Comparison of ENCODE assay signal across 1 cellular context in genomic region chr16:2468142-2468724, GRCh38.
TF ChIP-seq lines count a peak whose summit lies in the region.

No MANE protein-coding gene starts in this region.

TF ChIP-seq in HEK293, 187 proteins besides CTCF, POLR2A, EP300 and RAD21 (continued from another document and continues in another):
- no peak for TF ChIP-seq ZNF138 (tag by site-specific recombination; IDR thresholded peaks at IDR 0.05; ENCODE audit: borderline replicate concordance)
- TF ChIP-seq ZNF645 (tag by site-specific recombination; IDR thresholded peaks at IDR 0.05) = no peak
- TF ChIP-seq ZNF701 (tag by site-specific recombination; IDR thresholded peaks at IDR 0.05) = no peak
- no peak for TF ChIP-seq ZNF202 (tag by site-specific recombination; IDR thresholded peaks at IDR 0.05; ENCODE audit: borderline replicate concordance)
- no peak for TF ChIP-seq ZNF133 (tag by site-specific recombination; IDR thresholded peaks at IDR 0.05)
- TF ChIP-seq ZNF843 (tag by site-specific recombination; IDR thresholded peaks at IDR 0.05) = no peak
- no peak for TF ChIP-seq ZBTB21 (tag by site-specific recombination; IDR thresholded peaks at IDR 0.05)
- peak; percentile 34; the same call in 1 of the 2 replicates for TF ChIP-seq ZNF449 (tag by site-specific recombination; IDR thresholded peaks at IDR 0.05)
- no peak for TF ChIP-seq ZNF426 (tag by site-specific recombination; IDR thresholded peaks at IDR 0.05)
- TF ChIP-seq BCL11A (tag by site-specific recombination; IDR thresholded peaks at IDR 0.05; ENCODE audit: low read depth) = no peak
- no peak for TF ChIP-seq ZNF785 (tag by site-specific recombination; IDR thresholded peaks at IDR 0.05)
- peak; percentile 97 for TF ChIP-seq ZBTB17 (tag by site-specific recombination; IDR thresholded peaks at IDR 0.05)
- TF ChIP-seq, protein P1, sequence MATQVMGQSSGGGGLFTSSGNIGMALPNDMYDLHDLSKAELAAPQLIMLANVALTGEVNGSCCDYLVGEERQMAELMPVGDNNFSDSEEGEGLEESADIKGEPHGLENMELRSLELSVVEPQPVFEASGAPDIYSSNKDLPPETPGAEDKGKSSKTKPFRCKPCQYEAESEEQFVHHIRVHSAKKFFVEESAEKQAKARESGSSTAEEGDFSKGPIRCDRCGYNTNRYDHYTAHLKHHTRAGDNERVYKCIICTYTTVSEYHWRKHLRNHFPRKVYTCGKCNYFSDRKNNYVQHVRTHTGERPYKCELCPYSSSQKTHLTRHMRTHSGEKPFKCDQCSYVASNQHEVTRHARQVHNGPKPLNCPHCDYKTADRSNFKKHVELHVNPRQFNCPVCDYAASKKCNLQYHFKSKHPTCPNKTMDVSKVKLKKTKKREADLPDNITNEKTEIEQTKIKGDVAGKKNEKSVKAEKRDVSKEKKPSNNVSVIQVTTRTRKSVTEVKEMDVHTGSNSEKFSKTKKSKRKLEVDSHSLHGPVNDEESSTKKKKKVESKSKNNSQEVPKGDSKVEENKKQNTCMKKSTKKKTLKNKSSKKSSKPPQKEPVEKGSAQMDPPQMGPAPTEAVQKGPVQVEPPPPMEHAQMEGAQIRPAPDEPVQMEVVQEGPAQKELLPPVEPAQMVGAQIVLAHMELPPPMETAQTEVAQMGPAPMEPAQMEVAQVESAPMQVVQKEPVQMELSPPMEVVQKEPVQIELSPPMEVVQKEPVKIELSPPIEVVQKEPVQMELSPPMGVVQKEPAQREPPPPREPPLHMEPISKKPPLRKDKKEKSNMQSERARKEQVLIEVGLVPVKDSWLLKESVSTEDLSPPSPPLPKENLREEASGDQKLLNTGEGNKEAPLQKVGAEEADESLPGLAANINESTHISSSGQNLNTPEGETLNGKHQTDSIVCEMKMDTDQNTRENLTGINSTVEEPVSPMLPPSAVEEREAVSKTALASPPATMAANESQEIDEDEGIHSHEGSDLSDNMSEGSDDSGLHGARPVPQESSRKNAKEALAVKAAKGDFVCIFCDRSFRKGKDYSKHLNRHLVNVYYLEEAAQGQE (tag by site-specific recombination; IDR thresholded peaks at IDR 0.05) = no peak
- no peak for TF ChIP-seq ZNF521 (tag by site-specific recombination; IDR thresholded peaks at IDR 0.05)
- no peak for TF ChIP-seq GLIS1 (tag by site-specific recombination; IDR thresholded peaks at IDR 0.05)
- TF ChIP-seq ZSCAN23 (tag by site-specific recombination; IDR thresholded peaks at IDR 0.05) = no peak
- no peak for TF ChIP-seq PRDM1 (tag by site-specific recombination; IDR thresholded peaks at IDR 0.05)
- TF ChIP-seq ZNF174 (tag by site-specific recombination; IDR thresholded peaks at IDR 0.05) = no peak
- no peak for TF ChIP-seq ZNF548 (tag by site-specific recombination; IDR thresholded peaks at IDR 0.05)
- TF ChIP-seq ZNF157 (tag by site-specific recombination; IDR thresholded peaks at IDR 0.05) = no peak
- TF ChIP-seq OVOL3 (tag by site-specific recombination; IDR thresholded peaks at IDR 0.05) = no peak
- no peak for TF ChIP-seq ZNF544 (tag by site-specific recombination; IDR thresholded peaks at IDR 0.05)
- no peak for TF ChIP-seq ZNF114 (tag by site-specific recombination; IDR thresholded peaks at IDR 0.05)
- 0 out of 2 replicates have a peak, but pooled peaks have one; percentile 9 for TF ChIP-seq ZNF121 (tag by site-specific recombination; IDR thresholded peaks at IDR 0.05)
- no peak for TF ChIP-seq ZNF639 (tag by site-specific recombination; IDR thresholded peaks at IDR 0.05)
- TF ChIP-seq, protein P2, sequence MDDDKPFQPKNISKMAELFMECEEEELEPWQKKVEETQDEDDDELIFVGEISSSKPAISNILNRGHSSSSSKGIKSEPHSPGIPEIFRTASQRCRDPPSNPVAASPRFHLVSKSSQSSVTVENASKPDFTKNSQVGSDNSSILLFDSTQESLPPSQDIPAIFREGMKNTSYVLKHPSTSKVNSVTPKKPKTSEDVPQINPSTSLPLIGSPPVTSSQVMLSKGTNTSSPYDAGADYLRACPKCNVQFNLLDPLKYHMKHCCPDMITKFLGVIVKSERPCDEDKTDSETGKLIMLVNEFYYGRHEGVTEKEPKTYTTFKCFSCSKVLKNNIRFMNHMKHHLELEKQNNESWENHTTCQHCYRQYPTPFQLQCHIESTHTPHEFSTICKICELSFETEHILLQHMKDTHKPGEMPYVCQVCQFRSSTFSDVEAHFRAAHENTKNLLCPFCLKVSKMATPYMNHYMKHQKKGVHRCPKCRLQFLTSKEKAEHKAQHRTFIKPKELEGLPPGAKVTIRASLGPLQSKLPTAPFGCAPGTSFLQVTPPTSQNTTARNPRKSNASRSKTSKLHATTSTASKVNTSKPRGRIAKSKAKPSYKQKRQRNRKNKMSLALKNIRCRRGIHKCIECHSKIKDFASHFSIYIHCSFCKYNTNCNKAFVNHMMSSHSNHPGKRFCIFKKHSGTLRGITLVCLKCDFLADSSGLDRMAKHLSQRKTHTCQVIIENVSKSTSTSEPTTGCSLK (tag by site-specific recombination; IDR thresholded peaks at IDR 0.05) = no peak
- TF ChIP-seq ZNF433 (tag by site-specific recombination; IDR thresholded peaks at IDR 0.05; ENCODE audit: low read depth) = no peak
- TF ChIP-seq ZNF623 (tag by site-specific recombination; IDR thresholded peaks at IDR 0.05) = no peak
- no peak for TF ChIP-seq ZNF777 (tag by site-specific recombination; IDR thresholded peaks at IDR 0.05; ENCODE audit: borderline replicate concordance)
- TF ChIP-seq, protein P3, sequence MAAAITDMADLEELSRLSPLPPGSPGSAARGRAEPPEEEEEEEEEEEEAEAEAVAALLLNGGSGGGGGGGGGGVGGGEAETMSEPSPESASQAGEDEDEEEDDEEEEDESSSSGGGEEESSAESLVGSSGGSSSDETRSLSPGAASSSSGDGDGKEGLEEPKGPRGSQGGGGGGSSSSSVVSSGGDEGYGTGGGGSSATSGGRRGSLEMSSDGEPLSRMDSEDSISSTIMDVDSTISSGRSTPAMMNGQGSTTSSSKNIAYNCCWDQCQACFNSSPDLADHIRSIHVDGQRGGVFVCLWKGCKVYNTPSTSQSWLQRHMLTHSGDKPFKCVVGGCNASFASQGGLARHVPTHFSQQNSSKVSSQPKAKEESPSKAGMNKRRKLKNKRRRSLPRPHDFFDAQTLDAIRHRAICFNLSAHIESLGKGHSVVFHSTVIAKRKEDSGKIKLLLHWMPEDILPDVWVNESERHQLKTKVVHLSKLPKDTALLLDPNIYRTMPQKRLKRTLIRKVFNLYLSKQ (tag by site-specific recombination; IDR thresholded peaks at IDR 0.05; ENCODE audit: borderline replicate concordance) = no peak
- TF ChIP-seq HOXC10 (CRISPR knock-in tag; IDR thresholded peaks at IDR 0.05) = no peak
- no peak for TF ChIP-seq ZNF416 (tag by site-specific recombination; IDR thresholded peaks at IDR 0.05)
- no peak for TF ChIP-seq ZNF18 (tag by site-specific recombination; IDR thresholded peaks at IDR 0.05)
- no peak for TF ChIP-seq ZNF529 (tag by site-specific recombination; IDR thresholded peaks at IDR 0.05; ENCODE audit: insufficient replicate concordance)
- TF ChIP-seq ZNF311 (tag by site-specific recombination; IDR thresholded peaks at IDR 0.05; ENCODE audit: borderline replicate concordance) = no peak
- TF ChIP-seq ZFP37 (tag by site-specific recombination; IDR thresholded peaks at IDR 0.05) = peak; percentile 35; the same call in 1 of the 2 replicates
- no peak for TF ChIP-seq ZNF560 (tag by site-specific recombination; IDR thresholded peaks at IDR 0.05; ENCODE audit: borderline replicate concordance)
- no peak for TF ChIP-seq ZNF24 (tag by site-specific recombination; IDR thresholded peaks at IDR 0.05)
- no peak for TF ChIP-seq ZNF354C (tag by site-specific recombination; IDR thresholded peaks at IDR 0.05; ENCODE audit: borderline replicate concordance, low read depth)
- TF ChIP-seq ZNF670 (tag by site-specific recombination; IDR thresholded peaks at IDR 0.05; ENCODE audit: low read depth) = no peak
- no peak for TF ChIP-seq ZNF19 (tag by site-specific recombination; IDR thresholded peaks at IDR 0.05; ENCODE audit: low read depth)
- no peak for TF ChIP-seq ZNF747 (tag by site-specific recombination; IDR thresholded peaks at IDR 0.05)
- TF ChIP-seq ZNF341 (tag by site-specific recombination; IDR thresholded peaks at IDR 0.05; ENCODE audit: low read depth) = no peak; the same call in 1 of the 2 replicates
- no peak for TF ChIP-seq KLF16 (tag by site-specific recombination; IDR thresholded peaks at IDR 0.05)
- peak; percentile 95 for TF ChIP-seq ZBTB8A (tag by site-specific recombination; IDR thresholded peaks at IDR 0.05)
- no peak for TF ChIP-seq MYNN (tag by site-specific recombination; IDR thresholded peaks at IDR 0.05; ENCODE audit: borderline replicate concordance)
- TF ChIP-seq WT1 (tag by site-specific recombination; IDR thresholded peaks at IDR 0.05) = no peak
- TF ChIP-seq TCF7L2 (IDR thresholded peaks at IDR 0.05; ENCODE audit: borderline replicate concordance, low read depth, low read length) = no peak
- TF ChIP-seq ZNF791 (tag by site-specific recombination; IDR thresholded peaks at IDR 0.05) = no peak
- TF ChIP-seq, protein P4, sequence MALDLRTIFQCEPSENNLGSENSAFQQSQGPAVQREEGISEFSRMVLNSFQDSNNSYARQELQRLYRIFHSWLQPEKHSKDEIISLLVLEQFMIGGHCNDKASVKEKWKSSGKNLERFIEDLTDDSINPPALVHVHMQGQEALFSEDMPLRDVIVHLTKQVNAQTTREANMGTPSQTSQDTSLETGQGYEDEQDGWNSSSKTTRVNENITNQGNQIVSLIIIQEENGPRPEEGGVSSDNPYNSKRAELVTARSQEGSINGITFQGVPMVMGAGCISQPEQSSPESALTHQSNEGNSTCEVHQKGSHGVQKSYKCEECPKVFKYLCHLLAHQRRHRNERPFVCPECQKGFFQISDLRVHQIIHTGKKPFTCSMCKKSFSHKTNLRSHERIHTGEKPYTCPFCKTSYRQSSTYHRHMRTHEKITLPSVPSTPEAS (tag by site-specific recombination; IDR thresholded peaks at IDR 0.05) = no peak
- TF ChIP-seq, protein P5, sequence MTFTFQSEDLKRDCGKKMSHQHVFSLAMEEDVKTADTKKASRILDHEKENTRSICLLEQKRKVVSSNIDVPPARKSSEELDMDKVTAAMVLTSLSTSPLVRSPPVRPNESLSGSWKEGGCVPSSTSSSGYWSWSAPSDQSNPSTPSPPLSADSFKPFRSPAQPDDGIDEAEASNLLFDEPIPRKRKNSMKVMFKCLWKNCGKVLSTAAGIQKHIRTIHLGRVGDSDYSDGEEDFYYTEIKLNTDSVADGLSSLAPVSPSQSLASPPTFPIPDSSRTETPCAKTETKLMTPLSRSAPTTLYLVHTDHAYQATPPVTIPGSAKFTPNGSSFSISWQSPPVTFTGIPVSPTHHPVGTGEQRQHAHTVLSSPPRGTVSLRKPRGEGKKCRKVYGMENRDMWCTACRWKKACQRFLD (tag by site-specific recombination; IDR thresholded peaks at IDR 0.05) = no peak
- no peak for TF ChIP-seq ZNF76 (tag by site-specific recombination; IDR thresholded peaks at IDR 0.05; ENCODE audit: borderline replicate concordance, low read depth)
- 0 out of 2 replicates have a peak, but pooled peaks have one; percentile 12 for TF ChIP-seq INSM2 (tag by site-specific recombination; IDR thresholded peaks at IDR 0.05)
- TF ChIP-seq ZBTB48 (tag by site-specific recombination; IDR thresholded peaks at IDR 0.05) = no peak
- no peak for TF ChIP-seq SCRT1 (tag by site-specific recombination; IDR thresholded peaks at IDR 0.05; ENCODE audit: borderline replicate concordance)
